Comparison of ENCODE assay signal across 15 cellular contexts in genomic region chr10:61283489-61284221, GRCh38.
DNase-seq lines count a peak whose midpoint lies in the region; TF ChIP-seq lines count a peak whose summit lies in the region.
"Had no signal": no experiment of that assay in that cellular context is flagged by ENCODE, and none has a peak within 500 bp of the region (broad histone marks: within the 10 kb centered on the region; RNA-seq: fewer than 3 reads in every experiment).

No MANE protein-coding gene starts in this region.

- H3K4me3 Mint-ChIP-seq in mesothelial cell of epicardium: no peak overlapping the region

- H3K4me1 ChIP-seq in ACC112 (ENCODE audit: control insufficient read depth, insufficient read depth, low read length, unreplicated experiment) (peaks cover 12% of the 10 kb centered on the region), HEK293 (ENCODE audit: control insufficient read depth, insufficient read depth, low read length) (no peaks in the 10 kb centered on the region)

- H3K36me3 Mint-ChIP-seq in mesothelial cell of epicardium: no peaks in the 10 kb centered on the region

- H3K9me3 Mint-ChIP-seq in mesothelial cell of epicardium: no peaks in the 10 kb centered on the region
- H3K9me3 Mint-ChIP-seq: stimulated activated naive CD8-positive, alpha-beta T cell treated with anti-CD3 and anti-CD28 coated beads, Interleukin-15, Interleukin-2, amounts not matched to agents 100 ng/mL and 50 ng/mL, for 24 hours had no signal

- CTCF ChIA-PET in HEK293 (lab: Yijun Ruan, JAX): interaction anchor here (0.5 to 1.0 kb wide), 12 partner anchors 8 to 1870 kb away, joined by 3 to 5 read pairs (median 3); no protein-coding TSS in a partner anchor

- no peaks in the 10 kb centered on the region for H3K9me3 ChIP-seq in HEK293 (ENCODE audit: control insufficient read depth, insufficient read depth, low read depth, low read length)
- H3K9me3 ChIP-seq: esophagus muscularis mucosa, mucosa of descending colon had no signal

- peak; percentile 2 to 25 for DNase-seq in cardiac fibroblast (ENCODE audit: low read depth in 2 of 2)
- DNase-seq in mesothelial cell of epicardium (ENCODE audit: low spot score in 2 of 2, unreplicated experiment in 2 of 2): no peak
- DNase-seq in anterior cingulate cortex (lab: John Stamatoyannopoulos, UW): no peak
- DNase-seq in effector CD8-positive, alpha-beta T cell (lab: John Stamatoyannopoulos, UW): no peak
- no peak for DNase-seq in amygdala (lab: John Stamatoyannopoulos, UW)
- DNase-seq in HT-29 (ENCODE audit: low spot score): no peak
- DNase-seq: H7, SIG-M5, WERI-Rb-1 had no signal

- H3K27me3 Mint-ChIP-seq in mesothelial cell of epicardium (ENCODE audit: low read depth): no peaks in the 10 kb centered on the region
- H3K27me3 Mint-ChIP-seq: stimulated activated naive CD8-positive, alpha-beta T cell treated with anti-CD3 and anti-CD28 coated beads, Interleukin-15, Interleukin-2, amounts not matched to agents 100 ng/mL and 50 ng/mL, for 24 hours had no signal

- H3K4me3 ChIP-seq in ACC112 (ENCODE audit: low read depth, low read length) (peak overlapping the region; percentile 60), HEK293 (ENCODE audit: low read depth, low read length) (no peak overlapping the region), cardiac fibroblast (replicated peaks in 1 of 2; ENCODE audit: low read depth in 2 of 2, low read length in 2 of 2) (no peak overlapping the region)
- H3K4me3 ChIP-seq: BLaER1 treated with 17β-estradiol and CSF1 and Interleukin-3, amounts not matched to agents 10 nM and 100 nM; esophagus muscularis mucosa; mucosa of descending colon had no signal

- H3K27ac ChIP-seq in ACC112 (ENCODE audit: low read depth, low read length): 0 out of 2 replicates have a peak overlapping the region, but pooled peaks have one; percentile 8
- H3K27ac ChIP-seq in HEK293 (ENCODE audit: extremely low read depth, low read depth, low read length): no peak overlapping the region
- H3K27ac ChIP-seq: BLaER1 treated with 17β-estradiol and CSF1 and Interleukin-3, amounts not matched to agents 10 nM and 100 nM; WERI-Rb-1 had no signal

- no peaks in the 10 kb centered on the region for H3K27me3 ChIP-seq in ACC112 (ENCODE audit: insufficient read depth, low read length)
- H3K27me3 ChIP-seq: esophagus muscularis mucosa had no signal

- H3K79me2 ChIP-seq in ACC112 (ENCODE audit: control insufficient read depth, insufficient read depth, low read length, unreplicated experiment): no peaks in the 10 kb centered on the region

- TF ChIP-seq CTCF in HEK293 (tag by site-specific recombination; IDR thresholded peaks at IDR 0.05) (no peak), cardiac fibroblast (IDR thresholded peaks at IDR 0.05; ENCODE audit: low read depth, low read length) (no peak), mesothelial cell of epicardium (IDR thresholded peaks at IDR 0.05; ENCODE audit: unreplicated experiment) (no peak)

- H3K36me3 ChIP-seq in ACC112 (ENCODE audit: insufficient read depth, low read length) (no peaks in the 10 kb centered on the region), HEK293 (ENCODE audit: control insufficient read depth in 2 of 2, insufficient read depth in 1 of 2, low read length in 2 of 2) (no peaks in the 10 kb centered on the region)
- H3K36me3 ChIP-seq: BLaER1 treated with 17β-estradiol and CSF1 and Interleukin-3, amounts not matched to agents 10 nM and 100 nM; esophagus muscularis mucosa; WERI-Rb-1 had no signal

- peaks cover 5% of the 10 kb centered on the region for H3K4me1 Mint-ChIP-seq in mesothelial cell of epicardium

- H3K27ac Mint-ChIP-seq in mesothelial cell of epicardium: peak overlapping the region; percentile 11
- H3K27ac Mint-ChIP-seq: stimulated activated naive CD8-positive, alpha-beta T cell treated with anti-CD3 and anti-CD28 coated beads, Interleukin-15, Interleukin-2, amounts not matched to agents 100 ng/mL and 50 ng/mL, for 24 hours had no signal

- peak overlapping the region; percentile 33 for H2AFZ ChIP-seq in ACC112 (ENCODE audit: low read length, unreplicated experiment)

- POLR2A ChIA-PET in HEK293 (lab: Yijun Ruan, JAX): no interaction called here

TF ChIP-seq in HEK293, 187 proteins besides CTCF, POLR2A, EP300 and RAD21:
- TF ChIP-seq ZNF335 (tag by site-specific recombination; conservative IDR thresholded peaks at IDR 0.05) (no peak), SETDB1 (IDR thresholded peaks at IDR 0.05; ENCODE audit: insufficient read length, low read length) (peak; percentile 16)

Comparison
In these comparisons a context has a peak if more than half of its experiments do, and no peak if none do; other contexts are left out.
1. DNase-seq: peak in cardiac fibroblast (2 of 2); none in mesothelial cell of epicardium (0 of 2), anterior cingulate cortex (0 of 58), effector CD8-positive, alpha-beta T cell (single experiment), amygdala (0 of 56) and HT-29 (single experiment).